Comparison of ENCODE assay signal across 1 cellular context in genomic region chr11:125568970-125569912, GRCh38.
A peak's percentile ranks its signal among the peaks of the same experiment; 100 is the strongest.
TF ChIP-seq lines count a peak whose summit lies in the region.

TSS of gene EI24 (plus strand) at chr11:125569477. CDS start at chr11:125572528, 3,051 bp downstream.

TF ChIP-seq in HEK293, 187 proteins besides CTCF, POLR2A, EP300 and RAD21 (continued from another document):
- TF ChIP-seq PRDM10 (tag by site-specific recombination; IDR thresholded peaks at IDR 0.05), result peak; percentile 56; the same call in 1 of the 2 replicates
